Comparison of ENCODE assay signal across 13 cellular contexts in the genomic region with DNA sequence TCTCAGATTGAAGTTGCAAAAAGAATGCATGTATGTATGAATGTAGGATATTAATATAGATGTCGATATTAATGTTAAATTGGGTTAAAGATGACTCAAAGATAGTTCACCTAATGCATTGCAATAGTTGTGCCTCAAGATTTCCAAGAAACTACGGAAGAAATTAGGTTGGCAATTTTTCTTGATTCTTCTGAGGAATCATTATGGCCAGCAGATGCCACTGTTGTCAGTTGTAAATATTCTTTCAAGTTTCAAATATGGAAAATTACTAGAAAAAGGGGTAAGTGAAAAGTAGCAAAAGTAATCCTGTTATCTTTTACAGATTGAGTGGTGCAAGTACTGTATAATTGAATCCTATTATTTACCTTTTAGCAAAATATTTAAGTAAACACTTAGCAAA.
DNase-seq lines count a peak whose midpoint lies in the region; ATAC-seq and TF ChIP-seq lines count a peak whose summit lies in the region.
"Had no signal": no experiment of that assay in that cellular context is flagged by ENCODE, and none has a peak within 500 bp of the region (broad histone marks: within the 10 kb centered on the region; RNA-seq: fewer than 3 reads in every experiment).

No MANE protein-coding gene starts in this region.

- H3K36me3 ChIP-seq in neural progenitor cell, result no peaks in the 10 kb centered on the region

- H3K9me3 ChIP-seq in H9 (ENCODE audit: control insufficient read depth, low read depth, low read length), result no peaks in the 10 kb centered on the region
- no peaks in the 10 kb centered on the region for H3K9me3 ChIP-seq in neural progenitor cell (ENCODE audit: low read depth)

- H3K4me1 ChIP-seq in H9 (ENCODE audit: insufficient read depth, low read length) (no peaks in the 10 kb centered on the region), neural progenitor cell (no peaks in the 10 kb centered on the region)

- peaks cover 10 to 14% of the 10 kb centered on the region in 2 experiments for H3K9me3 Mint-ChIP-seq in H9
- peaks cover 11% of the 10 kb centered on the region for H3K9me3 Mint-ChIP-seq in neural progenitor cell
- H3K9me3 Mint-ChIP-seq in endothelial cell (ENCODE audit: unreplicated experiment), result no peaks in the 10 kb centered on the region
- no peaks in the 10 kb centered on the region for H3K9me3 Mint-ChIP-seq in activated CD8-positive, alpha-beta memory T cell treated with anti-CD3 and anti-CD28 coated beads, Interleukin-2, amount 10 ng/mL, durations not matched to agents 7 days and 5 days (ENCODE audit: low read depth)
- H3K9me3 Mint-ChIP-seq: activated CD4-positive, alpha-beta T cell treated with anti-CD3 and anti-CD28 coated beads, Interleukin-2, amount 10 ng/mL, durations not matched to agents 24 days and 14 days had no signal

- H3K79me2 ChIP-seq in H9 (ENCODE audit: insufficient read depth, low read length) (no peaks in the 10 kb centered on the region), neural progenitor cell (ENCODE audit: low read depth) (no peaks in the 10 kb centered on the region)

- H4K5ac ChIP-seq in H9 (ENCODE audit: insufficient read length, low read depth, low read length), result no peak overlapping the region

- H3K4ac ChIP-seq in H9 (ENCODE audit: low read depth, low read length), result no peak overlapping the region

- H3K27ac ChIP-seq in H9 (ENCODE audit: insufficient read length, low read depth, low read length) (no peak overlapping the region), neural progenitor cell (no peak overlapping the region)

- no peaks in the 10 kb centered on the region for H3K79me1 ChIP-seq in H9 (ENCODE audit: insufficient read depth, low read depth, low read length, poor library complexity, severe bottlenecking)

- H3K4me1 Mint-ChIP-seq in H9 (no peaks in the 10 kb centered on the region), neural progenitor cell (no peaks in the 10 kb centered on the region), endothelial cell (ENCODE audit: unreplicated experiment) (no peaks in the 10 kb centered on the region)
- no peaks in the 10 kb centered on the region for H3K4me1 Mint-ChIP-seq in activated CD8-positive, alpha-beta memory T cell treated with anti-CD3 and anti-CD28 coated beads, Interleukin-2, amount 10 ng/mL, durations not matched to agents 7 days and 5 days
- H3K4me1 Mint-ChIP-seq: activated CD4-positive, alpha-beta T cell treated with anti-CD3 and anti-CD28 coated beads, Interleukin-2, amount 10 ng/mL, durations not matched to agents 24 days and 14 days had no signal

- H3F3A ChIP-seq in neural progenitor cell (ENCODE audit: low read depth), result no peaks in the 10 kb centered on the region

- DNase-seq in H9 (no peak), NCI-H69 (lab: John Stamatoyannopoulos, UW) (peak; percentile 30), dedifferentiated amniotic fluid mesenchymal stem cell (ENCODE audit: extremely low spot score) (peak; percentile 60), neural progenitor cell (ENCODE audit: low spot score) (no peak), COR-L47 (lab: John Stamatoyannopoulos, UW) (no peak), endothelial cell (ENCODE audit: low spot score) (no peak)
- no peak for DNase-seq in activated CD8-positive, alpha-beta memory T cell treated with anti-CD3 and anti-CD28 coated beads, Interleukin-2, amount 10 ng/mL, durations not matched to agents 7 days and 5 days
- DNase-seq: activated CD4-positive, alpha-beta T cell treated with anti-CD3 and anti-CD28 coated beads, Interleukin-2, amount 10 ng/mL, durations not matched to agents 24 days and 14 days; effector CD4-positive, alpha-beta T cell; NCI-H146; stimulated activated CD4-positive, alpha-beta T cell treated with anti-CD3 and anti-CD28 coated beads, Interleukin-1b, Interleukin-23, amount 100 ng/mL, for 48 hours had no signal

- H3K14ac ChIP-seq in H9 (ENCODE audit: insufficient read depth, low read length), result no peak overlapping the region

- H3K4me3 Mint-ChIP-seq in H9 (no peak overlapping the region), neural progenitor cell (no peak overlapping the region), endothelial cell (ENCODE audit: unreplicated experiment) (no peak overlapping the region)
- H3K4me3 Mint-ChIP-seq in activated CD8-positive, alpha-beta memory T cell treated with anti-CD3 and anti-CD28 coated beads, Interleukin-2, amount 10 ng/mL, durations not matched to agents 7 days and 5 days, result no peak overlapping the region
- H3K4me3 Mint-ChIP-seq: activated CD4-positive, alpha-beta T cell treated with anti-CD3 and anti-CD28 coated beads, Interleukin-2, amount 10 ng/mL, durations not matched to agents 24 days and 14 days had no signal

- no peak overlapping the region for H2BK5ac ChIP-seq in H9 (ENCODE audit: insufficient read length, low read length)

- no peak overlapping the region for H2AK5ac ChIP-seq in H9 (ENCODE audit: insufficient read length, low read length)

- no peaks in the 10 kb centered on the region for H4K20me1 ChIP-seq in H9 (ENCODE audit: control insufficient read depth, insufficient read depth, insufficient read length)
- no peaks in the 10 kb centered on the region for H4K20me1 ChIP-seq in neural progenitor cell (ENCODE audit: low read depth)

- no peak overlapping the region for H4K91ac ChIP-seq in H9 (ENCODE audit: insufficient read length, low read depth, low read length)

- no peak overlapping the region for H3K56ac ChIP-seq in H9 (ENCODE audit: insufficient read length, low read depth, low read length)

- H3K27ac Mint-ChIP-seq in H9 (no peak overlapping the region), neural progenitor cell (no peak overlapping the region), endothelial cell (ENCODE audit: unreplicated experiment) (no peak overlapping the region)
- H3K27ac Mint-ChIP-seq in activated CD8-positive, alpha-beta memory T cell treated with anti-CD3 and anti-CD28 coated beads, Interleukin-2, amount 10 ng/mL, durations not matched to agents 7 days and 5 days, result no peak overlapping the region
- H3K27ac Mint-ChIP-seq: activated CD4-positive, alpha-beta T cell treated with anti-CD3 and anti-CD28 coated beads, Interleukin-2, amount 10 ng/mL, durations not matched to agents 24 days and 14 days had no signal

- H2BK12ac ChIP-seq in H9 (ENCODE audit: insufficient read length, low read depth, low read length), result no peak overlapping the region

- H3K4me2 ChIP-seq in H9 (ENCODE audit: insufficient read depth, insufficient read length, low read length), result no peak overlapping the region
- no peak overlapping the region for H3K4me2 ChIP-seq in neural progenitor cell

- H2BK20ac ChIP-seq in H9 (ENCODE audit: low read depth, low read length, poor library complexity, severe bottlenecking), result no peak overlapping the region

- no peak overlapping the region for H3K18ac ChIP-seq in H9 (ENCODE audit: insufficient read length, low read depth, low read length)

- 92% methylated on average over 1 of the region's 2 CpGs for WGBS in H9 (ENCODE audit: extremely low coverage, insufficient read length, low lambda C conversion rate)

- ATAC-seq in GM19397 (IDR thresholded peaks at IDR 0.05; ENCODE audit: unreplicated experiment), result no peak
- no peak for ATAC-seq in activated CD8-positive, alpha-beta memory T cell treated with anti-CD3 and anti-CD28 coated beads, Interleukin-2, amount 10 ng/mL, durations not matched to agents 7 days and 5 days
- ATAC-seq: Right ventricle myocardium inferior had no signal

- H3K23me2 ChIP-seq in H9 (ENCODE audit: insufficient read length, low read depth, low read length, poor library complexity, severe bottlenecking), result no peaks in the 10 kb centered on the region

- CTCF ChIA-PET in activated CD8-positive, alpha-beta memory T cell treated with anti-CD3 and anti-CD28 coated beads, Interleukin-2, amount 10 ng/mL, durations not matched to agents 7 days and 5 days (lab: Charles Lee), result no interaction called here

- no peak overlapping the region for H2BK120ac ChIP-seq in H9 (ENCODE audit: low read depth, low read length, poor library complexity, severe bottlenecking)

- TF ChIP-seq CTCF in H9 (conservative IDR thresholded peaks at IDR 0.05) (peak; percentile 39; the same call in 2 of the 3 replicates), neural progenitor cell (IDR thresholded peaks at IDR 0.05) (peak; percentile 27), endothelial cell (IDR thresholded peaks at IDR 0.05; ENCODE audit: unreplicated experiment) (no peak)

- no peak overlapping the region for H3K4me3 ChIP-seq in neural progenitor cell

- H4K8ac ChIP-seq in H9 (replicated peaks; ENCODE audit: insufficient read length, low read depth, low read length), result no peak overlapping the region

- H2AFZ ChIP-seq in H9 (ENCODE audit: low read length) (no peak overlapping the region), neural progenitor cell (replicated peaks) (no peak overlapping the region)

- no peak overlapping the region for H3T11ph ChIP-seq in H9 (ENCODE audit: low read length)

- H3K27me3 Mint-ChIP-seq in H9 (ENCODE audit: low read depth) (peaks cover 2% of the 10 kb centered on the region), neural progenitor cell (ENCODE audit: insufficient read depth, low read depth) (peaks cover 3% of the 10 kb centered on the region), endothelial cell (ENCODE audit: unreplicated experiment) (no peaks in the 10 kb centered on the region)
- H3K27me3 Mint-ChIP-seq in activated CD8-positive, alpha-beta memory T cell treated with anti-CD3 and anti-CD28 coated beads, Interleukin-2, amount 10 ng/mL, durations not matched to agents 7 days and 5 days, result no peaks in the 10 kb centered on the region
- H3K27me3 Mint-ChIP-seq: activated CD4-positive, alpha-beta T cell treated with anti-CD3 and anti-CD28 coated beads, Interleukin-2, amount 10 ng/mL, durations not matched to agents 24 days and 14 days had no signal

- no peak overlapping the region for H2BK15ac ChIP-seq in H9 (ENCODE audit: low read depth, low read length)

- H3K27me3 ChIP-seq in H9 (ENCODE audit: insufficient read depth, low read length), result no peaks in the 10 kb centered on the region
- no peaks in the 10 kb centered on the region for H3K27me3 ChIP-seq in neural progenitor cell

- no peak overlapping the region for H3K9ac ChIP-seq in H9 (ENCODE audit: extremely low read depth, insufficient read length, low read length)
- no peak overlapping the region for H3K9ac ChIP-seq in neural progenitor cell

- H3K36me3 Mint-ChIP-seq in H9 (ENCODE audit: insufficient read depth in 1 of 3, low read depth in 3 of 3) (peaks cover 10 to 14% (median 10%) of the 10 kb centered on the region in 3 experiments; a peak in 6 of 7 replicates), neural progenitor cell (no peaks in the 10 kb centered on the region), endothelial cell (ENCODE audit: low read depth, unreplicated experiment) (no peaks in the 10 kb centered on the region)
- H3K36me3 Mint-ChIP-seq in activated CD8-positive, alpha-beta memory T cell treated with anti-CD3 and anti-CD28 coated beads, Interleukin-2, amount 10 ng/mL, durations not matched to agents 7 days and 5 days, result no peaks in the 10 kb centered on the region

- no peak overlapping the region for H3K23ac ChIP-seq in H9 (ENCODE audit: insufficient read length, low read depth, low read length)

Comparison
In these comparisons a context has a peak if more than half of its experiments do, and no peak if none do; other contexts are left out.
1. DNase-seq: peak in NCI-H69 (single experiment) and dedifferentiated amniotic fluid mesenchymal stem cell (single experiment); none in H9 (single experiment), neural progenitor cell (single experiment), COR-L47 (single experiment), endothelial cell (single experiment) and activated CD8-positive, alpha-beta memory T cell treated with anti-CD3 and anti-CD28 coated beads, Interleukin-2, amount 10 ng/mL, durations not matched to agents 7 days and 5 days (single experiment).